Comparison of ENCODE assay signal across 19 cellular contexts in genomic region chr3:31204026-31204795, GRCh38.
"Had no signal": no experiment of that assay in that cellular context is flagged by ENCODE, and none has a peak within 500 bp of the region (broad histone marks: within the 10 kb centered on the region; RNA-seq: fewer than 3 reads in every experiment).

No MANE protein-coding gene starts in this region.

- H3K9me3 ChIP-seq: body of pancreas, left ventricle myocardium inferior, right atrium auricular region, suprapubic skin, vagina had no signal

- H3K27me3 Mint-ChIP-seq: activated CD4-positive, alpha-beta memory T cell treated with anti-CD3 and anti-CD28 coated beads, Interleukin-2, amount 10 ng/mL, durations not matched to agents 7 days and 5 days; activated CD8-positive, alpha-beta memory T cell treated with anti-CD3 and anti-CD28 coated beads, Interleukin-2, amount 10 ng/mL, durations not matched to agents 7 days and 5 days; activated naive CD8-positive, alpha-beta T cell treated with anti-CD3 and anti-CD28 coated beads for 36 hours; progenitor cell of endocrine pancreas; stimulated activated naive CD8-positive, alpha-beta T cell treated with anti-CD3 and anti-CD28 coated beads, Interleukin-15, Interleukin-2, amounts not matched to agents 100 ng/mL and 50 ng/mL, for 24 hours had no signal

- H3K4me1 ChIP-seq: left ventricle myocardium inferior, right atrium auricular region, suprapubic skin, vagina had no signal

- H3K4me3 ChIP-seq: body of pancreas, dorsolateral prefrontal cortex, left ventricle myocardium inferior, right atrium auricular region, suprapubic skin, vagina had no signal

- ATAC-seq: activated CD8-positive, alpha-beta memory T cell treated with anti-CD3 and anti-CD28 coated beads, Interleukin-2, amount 10 ng/mL, durations not matched to agents 7 days and 5 days; body of pancreas had no signal

- H3K4me3 Mint-ChIP-seq: activated CD4-positive, alpha-beta memory T cell treated with anti-CD3 and anti-CD28 coated beads, Interleukin-2, amount 10 ng/mL, durations not matched to agents 7 days and 5 days; activated CD8-positive, alpha-beta memory T cell treated with anti-CD3 and anti-CD28 coated beads, Interleukin-2, amount 10 ng/mL, durations not matched to agents 7 days and 5 days; activated naive CD8-positive, alpha-beta T cell treated with anti-CD3 and anti-CD28 coated beads for 36 hours; neural crest cell; stimulated activated naive CD8-positive, alpha-beta T cell treated with anti-CD3 and anti-CD28 coated beads, Interleukin-15, Interleukin-2, amounts not matched to agents 100 ng/mL and 50 ng/mL, for 24 hours had no signal

- H3K4me1 Mint-ChIP-seq: activated CD4-positive, alpha-beta memory T cell treated with anti-CD3 and anti-CD28 coated beads, Interleukin-2, amount 10 ng/mL, durations not matched to agents 7 days and 5 days; activated CD8-positive, alpha-beta memory T cell treated with anti-CD3 and anti-CD28 coated beads, Interleukin-2, amount 10 ng/mL, durations not matched to agents 7 days and 5 days; neural crest cell had no signal

- FAIRE-seq: keratinocyte had no signal

- H3K27ac ChIP-seq: body of pancreas, dorsolateral prefrontal cortex, left ventricle myocardium inferior, right atrium auricular region, suprapubic skin, vagina had no signal

- DNase-seq: activated CD4-positive, alpha-beta memory T cell treated with anti-CD3 and anti-CD28 coated beads, Interleukin-2, amount 10 ng/mL, durations not matched to agents 7 days and 5 days; activated CD4-positive, alpha-beta T cell treated with anti-CD3 and anti-CD28 coated beads for 48 hours; activated CD8-positive, alpha-beta memory T cell treated with anti-CD3 and anti-CD28 coated beads, Interleukin-2, amount 10 ng/mL, durations not matched to agents 7 days and 5 days; activated naive CD8-positive, alpha-beta T cell treated with anti-CD3 and anti-CD28 coated beads for 36 hours; amniotic stem cell; body of pancreas; dorsolateral prefrontal cortex; foreskin fibroblast; hypothalamus; left ventricle myocardium inferior; stimulated activated CD4-positive, alpha-beta T cell treated with anti-CD3 and anti-CD28 coated beads, Interleukin-2, amount 100 ng/mL, for 48 hours; trophoblast cell had no signal

- H3K27me3 ChIP-seq: body of pancreas, right atrium auricular region, suprapubic skin, vagina had no signal

- H3K36me3 ChIP-seq: left ventricle myocardium inferior, right atrium auricular region, suprapubic skin, vagina had no signal

- H3K27ac Mint-ChIP-seq: activated CD4-positive, alpha-beta memory T cell treated with anti-CD3 and anti-CD28 coated beads, Interleukin-2, amount 10 ng/mL, durations not matched to agents 7 days and 5 days; activated CD8-positive, alpha-beta memory T cell treated with anti-CD3 and anti-CD28 coated beads, Interleukin-2, amount 10 ng/mL, durations not matched to agents 7 days and 5 days; activated naive CD8-positive, alpha-beta T cell treated with anti-CD3 and anti-CD28 coated beads for 36 hours; progenitor cell of endocrine pancreas; stimulated activated naive CD8-positive, alpha-beta T cell treated with anti-CD3 and anti-CD28 coated beads, Interleukin-15, Interleukin-2, amounts not matched to agents 100 ng/mL and 50 ng/mL, for 24 hours had no signal
